In the genomic region with DNA sequence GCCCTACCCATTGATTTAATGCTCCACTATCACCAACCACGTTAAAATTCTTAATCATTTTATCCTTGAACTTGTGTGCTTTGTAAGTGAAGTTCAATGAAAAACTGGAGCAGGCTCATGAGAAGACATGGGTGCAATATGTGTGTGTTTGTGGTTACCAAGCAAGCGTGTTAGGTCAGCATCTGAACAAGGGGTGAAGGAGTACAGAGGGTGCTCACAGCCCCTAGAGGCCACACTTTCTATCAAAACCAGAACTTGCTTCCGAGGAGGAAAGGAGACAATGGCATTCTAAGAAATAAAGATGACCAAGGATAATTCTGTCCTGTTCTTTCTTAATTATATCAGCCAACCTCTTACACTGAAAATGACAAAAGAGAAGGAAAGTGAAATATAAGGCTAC, we compare ENCODE assay signal across 23 cellular contexts.
A peak's percentile ranks its signal among the peaks of the same experiment; 100 is the strongest.
DNase-seq lines count a peak whose midpoint lies in the region; ATAC-seq and TF ChIP-seq lines count a peak whose summit lies in the region.
"Had no signal": no experiment of that assay in that cellular context is flagged by ENCODE, and none has a peak within 500 bp of the region (broad histone marks: within the 10 kb centered on the region; RNA-seq: fewer than 3 reads in every experiment).

No MANE protein-coding gene starts in this region.

- H3K36me3 Mint-ChIP-seq in GM23338 (ENCODE audit: low read depth) (no peaks in the 10 kb centered on the region), WTC11 (no peaks in the 10 kb centered on the region)
- H3K36me3 Mint-ChIP-seq: CD14-positive monocyte; CD4-positive, alpha-beta memory T cell; CD4-positive, CD25-positive, alpha-beta regulatory T cell; CD8-positive, alpha-beta memory T cell had no signal

- POLR2A ChIA-PET in WTC11 (lab: Charles Lee), result no interaction called here

- no peak overlapping the region for H3K4me3 ChIP-seq in GM23338
- no peak overlapping the region for H3K4me3 ChIP-seq in epithelial cell of proximal tubule (ENCODE audit: low read depth, low read length)
- H3K4me3 ChIP-seq: BLaER1, GM12878 had no signal

- no peaks in the 10 kb centered on the region for H4K20me1 ChIP-seq in GM23338 (replicated peaks; ENCODE audit: insufficient read depth)
- H4K20me1 ChIP-seq: BLaER1 had no signal

- H3K79me2 ChIP-seq in GM23338 (replicated peaks; ENCODE audit: insufficient read depth), result no peaks in the 10 kb centered on the region

- H3K4me1 ChIP-seq in GM23338 (ENCODE audit: insufficient read depth), result peaks cover 7% of the 10 kb centered on the region; the same call in 1 of the 2 replicates
- H3K4me1 ChIP-seq: BE2C, BLaER1 had no signal

- ATAC-seq in GM23338 (no peak), WTC11 (peak; percentile 58), GM18511 (IDR thresholded peaks at IDR 0.05; ENCODE audit: unreplicated experiment) (no peak)
- ATAC-seq: GM12878 had no signal

- peak in 1 of 2 experiments; percentile 3; a peak in 1 of 4 replicates for TF ChIP-seq CTCF in GM23338 (conservative IDR thresholded peaks at IDR 0.05; ENCODE audit: low read depth in 2 of 2)
- no peak for TF ChIP-seq CTCF in WTC11 (IDR thresholded peaks at IDR 0.05)
- peak; percentile 14 for TF ChIP-seq CTCF in epithelial cell of proximal tubule (conservative IDR thresholded peaks at IDR 0.05; ENCODE audit: low read depth, low read length)

- H3K27me3 Mint-ChIP-seq in GM23338 (ENCODE audit: insufficient read depth, low read depth, poor library complexity) (no peaks in the 10 kb centered on the region), WTC11 (ENCODE audit: low read depth) (no peaks in the 10 kb centered on the region)
- H3K27me3 Mint-ChIP-seq: CD4-positive, CD25-positive, alpha-beta regulatory T cell had no signal

- H3K4me2 ChIP-seq in GM23338, result no peak overlapping the region
- H3K4me2 ChIP-seq: BLaER1 had no signal

- H3F3A ChIP-seq in GM23338 (replicated peaks; ENCODE audit: low read depth), result no peaks in the 10 kb centered on the region

- H3K27ac ChIP-seq in GM23338 (ENCODE audit: low read depth), result no peak overlapping the region
- H3K27ac ChIP-seq: BLaER1 had no signal

- H3K4me3 Mint-ChIP-seq in GM23338, result no peak overlapping the region
- no peak overlapping the region for H3K4me3 Mint-ChIP-seq in WTC11
- H3K4me3 Mint-ChIP-seq: CD14-positive monocyte; CD4-positive, alpha-beta memory T cell; CD4-positive, CD25-positive, alpha-beta regulatory T cell; CD8-positive, alpha-beta memory T cell had no signal

- CTCF ChIA-PET in WTC11 (lab: Charles Lee), result no interaction called here

- no peaks in the 10 kb centered on the region for H3K36me3 ChIP-seq in GM23338 (ENCODE audit: insufficient read depth)
- H3K36me3 ChIP-seq: BE2C, BLaER1 had no signal

- H2AFZ ChIP-seq in GM23338, result no peak overlapping the region

- peak overlapping the region; percentile 50; the same call in 1 of the 2 replicates for H3K27ac Mint-ChIP-seq in GM23338
- H3K27ac Mint-ChIP-seq in WTC11, result no peak overlapping the region
- H3K27ac Mint-ChIP-seq: CD14-positive monocyte; CD4-positive, alpha-beta memory T cell; CD4-positive, CD25-positive, alpha-beta regulatory T cell; CD8-positive, alpha-beta memory T cell had no signal

- H3K9me2 ChIP-seq in GM23338 (ENCODE audit: insufficient read depth), result no peaks in the 10 kb centered on the region

- H3K9me3 Mint-ChIP-seq in GM23338, result no peaks in the 10 kb centered on the region
- peaks cover 4% of the 10 kb centered on the region; the same call in 1 of the 2 replicates for H3K9me3 Mint-ChIP-seq in WTC11
- H3K9me3 Mint-ChIP-seq: CD4-positive, alpha-beta memory T cell; CD8-positive, alpha-beta memory T cell had no signal

- DNase-seq in GM23338 (ENCODE audit: low spot score) (peak; percentile 45), WTC11 (ENCODE audit: low spot score) (no peak), epithelial cell of proximal tubule (ENCODE audit: low read depth) (no peak)
- DNase-seq in central memory CD4-positive, alpha-beta T cell, result no peak
- DNase-seq: 8988T; ACHN; BE2C; C1 segment of cervical spinal cord; CD4-positive, alpha-beta memory T cell; CD4-positive, CD25-positive, alpha-beta regulatory T cell; CD8-positive, alpha-beta memory T cell; COR-L47; DMS 273 treated with DMSO at 0.1 percent for 48 hours; DMS153; DMS53; DMS79; DND-41; EL; GDM1 had no signal

- H3K27me3 ChIP-seq in GM23338 (ENCODE audit: insufficient read depth), result no peaks in the 10 kb centered on the region
- H3K27me3 ChIP-seq: BE2C, BLaER1 had no signal

- H3K4me1 Mint-ChIP-seq in GM23338 (no peaks in the 10 kb centered on the region), WTC11 (no peaks in the 10 kb centered on the region)
- H3K4me1 Mint-ChIP-seq: CD14-positive monocyte; CD4-positive, alpha-beta memory T cell; CD4-positive, CD25-positive, alpha-beta regulatory T cell; CD8-positive, alpha-beta memory T cell had no signal

TF ChIP-seq in GM23338, 12 proteins besides CTCF, POLR2A, EP300 and RAD21 (continues in another document):
- no peak for TF ChIP-seq POLR2AphosphoS5 (IDR thresholded peaks at IDR 0.05; ENCODE audit: low read depth)
- TF ChIP-seq, protein P1, sequence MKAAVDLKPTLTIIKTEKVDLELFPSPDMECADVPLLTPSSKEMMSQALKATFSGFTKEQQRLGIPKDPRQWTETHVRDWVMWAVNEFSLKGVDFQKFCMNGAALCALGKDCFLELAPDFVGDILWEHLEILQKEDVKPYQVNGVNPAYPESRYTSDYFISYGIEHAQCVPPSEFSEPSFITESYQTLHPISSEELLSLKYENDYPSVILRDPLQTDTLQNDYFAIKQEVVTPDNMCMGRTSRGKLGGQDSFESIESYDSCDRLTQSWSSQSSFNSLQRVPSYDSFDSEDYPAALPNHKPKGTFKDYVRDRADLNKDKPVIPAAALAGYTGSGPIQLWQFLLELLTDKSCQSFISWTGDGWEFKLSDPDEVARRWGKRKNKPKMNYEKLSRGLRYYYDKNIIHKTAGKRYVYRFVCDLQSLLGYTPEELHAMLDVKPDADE (IDR thresholded peaks at IDR 0.05), result no peak
- TF ChIP-seq EZH2 (IDR thresholded peaks at IDR 0.05; ENCODE audit: low read depth, unreplicated experiment), result no peak
- TF ChIP-seq STAT1 (IDR thresholded peaks at IDR 0.05; ENCODE audit: unreplicated experiment), result no peak
- TF ChIP-seq NANOG (IDR thresholded peaks at IDR 0.05; ENCODE audit: borderline replicate concordance), result no peak
- no peak for TF ChIP-seq CREB1 (CRISPR knock-in tag; IDR thresholded peaks at IDR 0.05; ENCODE audit: low read depth)

TF ChIP-seq in WTC11, 78 proteins besides CTCF, POLR2A, EP300 and RAD21:
- TF ChIP-seq RELA (CRISPR knock-in tag; IDR thresholded peaks at IDR 0.05; ENCODE audit: borderline replicate concordance) (no peak), ZNF423 (CRISPR knock-in tag; IDR thresholded peaks at IDR 0.05) (no peak), EMX1 (CRISPR knock-in tag; IDR thresholded peaks at IDR 0.05) (no peak), ZNF396 (CRISPR knock-in tag; IDR thresholded peaks at IDR 0.05; ENCODE audit: borderline replicate concordance) (no peak), ZNF416 (CRISPR knock-in tag; IDR thresholded peaks at IDR 0.05) (no peak), SMAD3 (CRISPR knock-in tag; IDR thresholded peaks at IDR 0.05; ENCODE audit: borderline replicate concordance) (no peak), NR1H2 (CRISPR knock-in tag; IDR thresholded peaks at IDR 0.05) (no peak), NR3C1 (CRISPR knock-in tag; conservative IDR thresholded peaks at IDR 0.05; ENCODE audit: low read depth) (no peak), IRF2 (CRISPR knock-in tag; IDR thresholded peaks at IDR 0.05; ENCODE audit: borderline replicate concordance, low read depth) (no peak)
- TF ChIP-seq, protein P2, sequence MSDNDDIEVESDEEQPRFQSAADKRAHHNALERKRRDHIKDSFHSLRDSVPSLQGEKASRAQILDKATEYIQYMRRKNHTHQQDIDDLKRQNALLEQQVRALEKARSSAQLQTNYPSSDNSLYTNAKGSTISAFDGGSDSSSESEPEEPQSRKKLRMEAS (CRISPR knock-in tag; IDR thresholded peaks at IDR 0.05), result no peak
- TF ChIP-seq, protein P3, sequence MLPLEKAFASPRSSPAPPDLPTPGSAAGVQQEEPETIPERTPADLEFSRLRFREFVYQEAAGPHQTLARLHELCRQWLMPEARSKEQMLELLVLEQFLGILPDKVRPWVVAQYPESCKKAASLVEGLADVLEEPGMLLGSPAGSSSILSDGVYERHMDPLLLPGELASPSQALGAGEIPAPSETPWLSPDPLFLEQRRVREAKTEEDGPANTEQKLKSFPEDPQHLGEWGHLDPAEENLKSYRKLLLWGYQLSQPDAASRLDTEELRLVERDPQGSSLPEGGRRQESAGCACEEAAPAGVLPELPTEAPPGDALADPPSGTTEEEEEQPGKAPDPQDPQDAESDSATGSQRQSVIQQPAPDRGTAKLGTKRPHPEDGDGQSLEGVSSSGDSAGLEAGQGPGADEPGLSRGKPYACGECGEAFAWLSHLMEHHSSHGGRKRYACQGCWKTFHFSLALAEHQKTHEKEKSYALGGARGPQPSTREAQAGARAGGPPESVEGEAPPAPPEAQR (CRISPR knock-in tag; IDR thresholded peaks at IDR 0.05), result no peak
TF ChIP-seq in WTC11: peak in this region for 0.
